24 cellular contexts compared by ENCODE assay signal in genomic region chr5:5266296-5266695, GRCh38.
"Had no signal": no experiment of that assay in that cellular context is flagged by ENCODE, and none has a peak within 500 bp of the region (broad histone marks: within the 10 kb centered on the region; RNA-seq: fewer than 3 reads in every experiment).

No MANE protein-coding gene starts in this region.

- H3K36me3 ChIP-seq: left ventricle myocardium inferior, ovary, right atrium auricular region, sigmoid colon, spleen, suprapubic skin, thoracic aorta, tibial artery, upper lobe of right lung had no signal

- H3K27ac Mint-ChIP-seq: mesothelial cell of epicardium; naive B cell; natural killer cell; nephron progenitor cell; progenitor cell of endocrine pancreas; stimulated activated effector memory CD8-positive, alpha-beta T cell treated with anti-CD3 and anti-CD28 coated beads, Interleukin-12 subunit alpha, Interleukin-12 subunit beta, amount 100 ng/mL, for 72 hours; stimulated activated naive CD8-positive, alpha-beta T cell treated with anti-CD3 and anti-CD28 coated beads, Interleukin-15, Interleukin-2, amounts not matched to agents 100 ng/mL and 50 ng/mL, for 24 hours had no signal

- H3K36me3 Mint-ChIP-seq: naive B cell; natural killer cell; stimulated activated effector memory CD8-positive, alpha-beta T cell treated with anti-CD3 and anti-CD28 coated beads, Interleukin-12 subunit alpha, Interleukin-12 subunit beta, amount 100 ng/mL, for 72 hours had no signal

- H3K27me3 ChIP-seq: hepatocyte, ovary, right atrium auricular region, sigmoid colon, suprapubic skin, tibial artery, upper lobe of right lung had no signal

- H3K9me3 Mint-ChIP-seq: mesothelial cell of epicardium; stimulated activated naive CD8-positive, alpha-beta T cell treated with anti-CD3 and anti-CD28 coated beads, Interleukin-15, Interleukin-2, amounts not matched to agents 100 ng/mL and 50 ng/mL, for 24 hours had no signal

- H3K4me1 ChIP-seq: spleen, upper lobe of right lung had no signal

- H3K4me1 Mint-ChIP-seq: naive B cell; natural killer cell; stimulated activated effector memory CD8-positive, alpha-beta T cell treated with anti-CD3 and anti-CD28 coated beads, Interleukin-12 subunit alpha, Interleukin-12 subunit beta, amount 100 ng/mL, for 72 hours had no signal

- H3K27ac ChIP-seq: hepatocyte, left ventricle myocardium inferior, ovary, right atrium auricular region, sigmoid colon, spleen, suprapubic skin, thoracic aorta, tibial artery, upper lobe of right lung had no signal

- DNase-seq: islet precursor cell; left ventricle myocardium inferior; mesendoderm; naive B cell; natural killer cell; nephron progenitor cell; ovary; sigmoid colon; small intestine; spleen; stimulated activated CD4-positive, alpha-beta T cell treated with anti-CD3 and anti-CD28 coated beads, Interleukin-4, amount 100 ng/mL, for 24 hours; stimulated activated naive CD4-positive, alpha-beta T cell; tibial artery; trophoblast cell; upper lobe of right lung had no signal

- H3K9me3 ChIP-seq: left ventricle myocardium inferior, ovary, right atrium auricular region, suprapubic skin, thoracic aorta, tibial artery, upper lobe of right lung had no signal

- H3K4me3 Mint-ChIP-seq: mesothelial cell of epicardium; naive B cell; natural killer cell; nephron progenitor cell; stimulated activated effector memory CD8-positive, alpha-beta T cell treated with anti-CD3 and anti-CD28 coated beads, Interleukin-12 subunit alpha, Interleukin-12 subunit beta, amount 100 ng/mL, for 72 hours; stimulated activated naive CD8-positive, alpha-beta T cell treated with anti-CD3 and anti-CD28 coated beads, Interleukin-15, Interleukin-2, amounts not matched to agents 100 ng/mL and 50 ng/mL, for 24 hours had no signal

- H3K4me3 ChIP-seq: hepatocyte, left ventricle myocardium inferior, lung, ovary, right atrium auricular region, sigmoid colon, spleen, suprapubic skin, thoracic aorta, tibial artery, upper lobe of right lung had no signal

- H3K27me3 Mint-ChIP-seq: naive B cell; progenitor cell of endocrine pancreas; stimulated activated naive CD8-positive, alpha-beta T cell treated with anti-CD3 and anti-CD28 coated beads, Interleukin-15, Interleukin-2, amounts not matched to agents 100 ng/mL and 50 ng/mL, for 24 hours had no signal

- ATAC-seq: natural killer cell; stimulated activated effector memory CD8-positive, alpha-beta T cell treated with anti-CD3 and anti-CD28 coated beads, Interleukin-12 subunit alpha, Interleukin-12 subunit beta, amount 100 ng/mL, for 72 hours; upper lobe of right lung had no signal
